12 cellular contexts compared by ENCODE assay signal in the genomic region with DNA sequence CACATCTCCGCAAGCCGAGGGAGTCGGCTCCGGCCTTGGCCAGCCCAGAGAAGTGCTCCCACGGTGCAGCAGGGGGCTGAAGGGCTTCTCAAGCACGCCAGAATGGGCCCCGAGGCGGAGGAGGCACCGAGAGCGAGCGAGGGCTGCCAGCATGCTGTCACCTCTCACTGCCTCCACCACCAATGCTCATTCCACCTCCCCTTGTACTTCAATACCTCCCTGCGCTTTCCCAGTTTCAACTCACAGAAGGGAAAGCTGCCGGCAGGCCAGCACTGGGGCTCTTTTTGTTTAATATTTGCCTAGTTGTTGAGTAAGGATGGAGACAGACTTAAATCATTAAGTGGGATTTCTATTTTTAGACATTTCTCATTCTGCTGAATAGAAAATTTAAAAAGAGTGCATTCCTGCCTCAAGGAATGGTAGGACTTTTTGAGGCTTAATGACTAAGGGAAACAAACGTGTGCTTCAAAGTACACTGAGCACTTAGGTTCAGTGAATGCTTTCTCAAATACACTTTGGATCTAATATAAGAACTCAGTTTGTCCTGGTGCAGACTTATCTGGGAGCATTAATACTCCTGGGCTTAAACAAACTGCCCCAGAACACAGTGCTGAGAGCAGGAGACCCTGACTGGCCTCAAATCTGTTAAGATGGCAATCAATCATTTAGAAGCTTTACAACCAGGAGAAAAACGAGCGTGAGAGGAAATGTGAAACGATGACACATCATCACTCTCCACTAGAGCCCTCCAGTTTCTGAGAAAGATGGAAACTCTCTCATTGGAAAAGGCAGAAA.
DNase-seq lines count a peak whose midpoint lies in the region; ATAC-seq, FAIRE-seq and TF ChIP-seq lines count a peak whose summit lies in the region.
"Had no signal": no experiment of that assay in that cellular context is flagged by ENCODE, and none has a peak within 500 bp of the region (broad histone marks: within the 10 kb centered on the region; RNA-seq: fewer than 3 reads in every experiment).

No MANE protein-coding gene starts in this region.

- intact Hi-C loops in left cardiac atrium (cut with DNase I): no loop called here
- intact Hi-C loops in left ventricle myocardium inferior (cut with micrococcal nuclease): no loop called here
- intact Hi-C loops in uterus (cut with DNase I; ENCODE audit: low total_unique reads): no loop called here

- H3K4me1 ChIP-seq in left ventricle myocardium inferior (peaks cover 12% of the 10 kb centered on the region), uterus (no peaks in the 10 kb centered on the region)

- H3K36me3 ChIP-seq in left ventricle myocardium inferior (no peaks in the 10 kb centered on the region), kidney epithelial cell (ENCODE audit: control insufficient read depth, insufficient read depth, low read length) (no peaks in the 10 kb centered on the region), uterus (no peaks in the 10 kb centered on the region)

- H3K9me3 ChIP-seq in left ventricle myocardium inferior (replicated peaks) (no peaks in the 10 kb centered on the region), uterus (no peaks in the 10 kb centered on the region)

- no peak for TF ChIP-seq POLR2A in uterus (IDR thresholded peaks at IDR 0.05)

- no peak overlapping the region for H3K4me3 ChIP-seq in left ventricle myocardium inferior
- peak overlapping the region; percentile 1 for H3K4me3 ChIP-seq in kidney epithelial cell (ENCODE audit: low read depth, low read length)
- H3K4me3 ChIP-seq in uterus: peak overlapping the region; percentile 0 to 10

- no peak for TF ChIP-seq CTCF in left ventricle myocardium inferior (IDR thresholded peaks at IDR 0.05; ENCODE audit: borderline replicate concordance)
- TF ChIP-seq CTCF in kidney epithelial cell (IDR thresholded peaks at IDR 0.05; ENCODE audit: insufficient read depth, low read length, poor library complexity, severe bottlenecking): no peak
- TF ChIP-seq CTCF in uterus (IDR thresholded peaks at IDR 0.05): no peak

- no peak for FAIRE-seq in urothelium cell line (lab: Jason Lieb, UNC)

- peak; percentile 10 to 25 for ATAC-seq in left cardiac atrium
- ATAC-seq: stimulated activated naive B cell treated with anti-CD40 and anti-IgM and Interleukin-4, amounts not matched to agents 10 μg/mL and 1 μg/mL and 100 μg/mL, for 72 hours had no signal

- H3K27ac ChIP-seq in left ventricle myocardium inferior (replicated peaks): no peak overlapping the region
- peak overlapping the region; percentile 44 to 74 for H3K27ac ChIP-seq in uterus
- H3K27ac ChIP-seq: C4-2B had no signal

- H3K27me3 ChIP-seq in left ventricle myocardium inferior (ENCODE audit: low read depth) (no peaks in the 10 kb centered on the region), kidney epithelial cell (ENCODE audit: control insufficient read depth, insufficient read depth, low read length) (no peaks in the 10 kb centered on the region), uterus (no peaks in the 10 kb centered on the region)

- DNase-seq in left cardiac atrium (peak; percentile 24), left ventricle myocardium inferior (no peak), amniotic stem cell (lab: John Stamatoyannopoulos, UW) (peak; percentile 29), kidney epithelial cell (ENCODE audit: low read depth) (peak; percentile 71), uterus (peak; percentile 32 to 47), OCI-M2 (lab: John Stamatoyannopoulos, UW; ENCODE audit: unreplicated experiment) (no peak), NCI-H2029 treated with DMSO at 0.1 percent for 48 hours (lab: John Stamatoyannopoulos, UW) (no peak), urothelium cell line (ENCODE audit: low spot score) (no peak)
- DNase-seq: erythroblast; occipital lobe; stimulated activated naive B cell treated with anti-CD40 and anti-IgM and Interleukin-4, amounts not matched to agents 10 μg/mL and 1 μg/mL and 100 μg/mL, for 72 hours had no signal

Comparison
In these comparisons a context has a peak if more than half of its experiments do, and no peak if none do; other contexts are left out.
1. DNase-seq: peak in left cardiac atrium (single experiment), amniotic stem cell (single experiment), kidney epithelial cell (single experiment) and uterus (2 of 2); none in left ventricle myocardium inferior (single experiment), OCI-M2 (single experiment), NCI-H2029 treated with DMSO at 0.1 percent for 48 hours (single experiment) and urothelium cell line (single experiment).